ENCODE assay signal across 12 cellular contexts in genomic region chr5:95734916-95735315, GRCh38. TPM values are rescaled to one million over a fixed set of nuclear protein-coding genes. Genes with fewer than 3 reads are reported as not detected.
DNase-seq lines count a peak whose midpoint lies in the region; TF ChIP-seq lines count a peak whose summit lies in the region.
"Had no signal": no experiment of that assay in that cellular context is flagged by ENCODE, and none has a peak within 500 bp of the region (broad histone marks: within the 10 kb centered on the region; RNA-seq: fewer than 3 reads in every experiment).

No MANE protein-coding gene starts in this region.

- H3K18ac ChIP-seq in mesendoderm (ENCODE audit: low read length) = no peak overlapping the region

- no CpG with 5 or more reads among the region's 2 CpGs for WGBS in mesendoderm (ENCODE audit: extremely low coverage, insufficient coverage, low lambda C conversion rate)
- 89% methylated on average over 2 of the region's 2 CpGs for WGBS in smooth muscle cell (ENCODE audit: low lambda C conversion rate)

- DNase-seq in LHCN-M2 (ENCODE audit: low read depth) (peak; percentile 53), mesendoderm (no peak), smooth muscle cell (lab: John Stamatoyannopoulos, UW; ENCODE audit: unreplicated experiment) (no peak), CD14-positive monocyte (ENCODE audit: low spot score) (no peak), NCI-H1048 (lab: John Stamatoyannopoulos, UW) (no peak), RKO (ENCODE audit: low spot score) (no peak), NCI-H128 (lab: John Stamatoyannopoulos, UW; ENCODE audit: unreplicated experiment) (no peak)
- DNase-seq: HCEC 1CT; NCI-H187; stimulated activated naive B cell treated with anti-CD40 and anti-IgM and Interleukin-4, amounts not matched to agents 10 μg/mL and 1 μg/mL and 100 μg/mL, for 72 hours; WERI-Rb-1 had no signal

- no peaks in the 10 kb centered on the region for H3K9me3 Mint-ChIP-seq in CD14-positive monocyte

- H3K9ac ChIP-seq in endocrine pancreas (ENCODE audit: control insufficient read depth, insufficient read depth, low read length) (no peak overlapping the region), mesendoderm (ENCODE audit: low read length) (peak overlapping the region; percentile 51), smooth muscle cell (ENCODE audit: low read depth) (no peak overlapping the region)

- H2BK15ac ChIP-seq in mesendoderm (replicated peaks; ENCODE audit: low read depth) = no peak overlapping the region

- H3K4ac ChIP-seq in mesendoderm (ENCODE audit: low read depth, low read length) = no peak overlapping the region

- no peaks in the 10 kb centered on the region for H3K9me3 ChIP-seq in endocrine pancreas (ENCODE audit: control insufficient read depth, low read length)
- no peaks in the 10 kb centered on the region for H3K9me3 ChIP-seq in smooth muscle cell (replicated peaks; ENCODE audit: low read depth)

- H3F3A ChIP-seq in smooth muscle cell (ENCODE audit: low read depth) = no peaks in the 10 kb centered on the region

- peaks cover 13% of the 10 kb centered on the region for H3K79me1 ChIP-seq in mesendoderm (ENCODE audit: low read length)

- no peak overlapping the region for H3K27ac Mint-ChIP-seq in CD14-positive monocyte
- H3K27ac Mint-ChIP-seq: stimulated activated naive B cell treated with anti-CD40 and anti-IgM and Interleukin-4, amounts not matched to agents 10 μg/mL and 1 μg/mL and 100 μg/mL, for 72 hours had no signal

- H3K27me3 Mint-ChIP-seq in CD14-positive monocyte (ENCODE audit: low read depth in 3 of 3) = peaks cover 10 to 14% (median 12%) of the 10 kb centered on the region in 3 donors

- H3K23ac ChIP-seq in mesendoderm (ENCODE audit: low read length) = no peak overlapping the region

- peaks cover 36% of the 10 kb centered on the region for H3K4me1 Mint-ChIP-seq in CD14-positive monocyte

- no peak overlapping the region for H2BK120ac ChIP-seq in mesendoderm (ENCODE audit: low read depth, low read length)

- H4K5ac ChIP-seq in mesendoderm (ENCODE audit: low read length) = no peak overlapping the region

- H3K36me3 ChIP-seq in endocrine pancreas (ENCODE audit: control insufficient read depth, insufficient read depth, low read length) (peaks cover 5% of the 10 kb centered on the region), mesendoderm (ENCODE audit: control insufficient read depth, insufficient read depth, low read length) (peaks cover 11% of the 10 kb centered on the region), smooth muscle cell (ENCODE audit: low read depth) (peaks cover 15% of the 10 kb centered on the region)

- H4K8ac ChIP-seq in mesendoderm (ENCODE audit: low read depth, low read length) = no peak overlapping the region

- no peak overlapping the region for H2AFZ ChIP-seq in smooth muscle cell (ENCODE audit: low read depth)

- H3K36me3 Mint-ChIP-seq in CD14-positive monocyte = peaks cover 0 to under 1% of the 10 kb centered on the region in 2 donors

- H3K27ac ChIP-seq in mesendoderm (ENCODE audit: low read depth, low read length) (no peak overlapping the region), smooth muscle cell (ENCODE audit: low read depth) (no peak overlapping the region)
- H3K27ac ChIP-seq: WERI-Rb-1 had no signal

- H3K4me1 ChIP-seq in endocrine pancreas (ENCODE audit: control insufficient read depth, insufficient read depth, low read length) (peaks cover 40% of the 10 kb centered on the region), mesendoderm (ENCODE audit: control insufficient read depth, low read depth, low read length) (peaks cover 3% of the 10 kb centered on the region), smooth muscle cell (ENCODE audit: low read depth) (peaks cover 7% of the 10 kb centered on the region)

- peak overlapping the region; percentile 62 for H3K56ac ChIP-seq in mesendoderm (ENCODE audit: low read length)

- H3K4me3 Mint-ChIP-seq in CD14-positive monocyte = no peak overlapping the region
- H3K4me3 Mint-ChIP-seq: stimulated activated naive B cell treated with anti-CD40 and anti-IgM and Interleukin-4, amounts not matched to agents 10 μg/mL and 1 μg/mL and 100 μg/mL, for 72 hours had no signal

- peaks cover 25% of the 10 kb centered on the region for H3K79me2 ChIP-seq in mesendoderm (ENCODE audit: control insufficient read depth, insufficient read depth, low read length)
- peaks cover 76% of the 10 kb centered on the region for H3K79me2 ChIP-seq in smooth muscle cell (ENCODE audit: low read depth)

- TF ChIP-seq CTCF in smooth muscle cell (IDR thresholded peaks at IDR 0.05; ENCODE audit: borderline replicate concordance, insufficient read depth, poor library complexity, severe bottlenecking) (no peak), CD14-positive monocyte (IDR thresholded peaks at IDR 0.05) (no peak)

- H4K20me1 ChIP-seq in smooth muscle cell (ENCODE audit: low read depth) = peaks cover 27% of the 10 kb centered on the region

- no peak overlapping the region for H2AK5ac ChIP-seq in mesendoderm (ENCODE audit: low read length)

- no peak overlapping the region for H2BK5ac ChIP-seq in mesendoderm (ENCODE audit: low read length)

- H3K27me3 ChIP-seq in endocrine pancreas (ENCODE audit: control insufficient read depth, insufficient read depth, low read length) (no peaks in the 10 kb centered on the region), mesendoderm (ENCODE audit: insufficient read depth, low read length, poor library complexity) (no peaks in the 10 kb centered on the region), smooth muscle cell (ENCODE audit: low read depth) (no peaks in the 10 kb centered on the region)

- H3K4me3 ChIP-seq in endocrine pancreas (ENCODE audit: control insufficient read depth, insufficient read depth, low read length) (peak overlapping the region; percentile 99), mesendoderm (ENCODE audit: low read length) (no peak overlapping the region), smooth muscle cell (peak overlapping the region; percentile 86)

- intact Hi-C loops in CD14-positive monocyte (cut with micrococcal nuclease) = loop anchor here in 1 of 2 donors (10.0 kb wide), 1 partner anchor 90 kb away; the partner anchor contains the start of gene GLRX

- peak overlapping the region; percentile 22 for H3K4me2 ChIP-seq in mesendoderm (ENCODE audit: low read length)
- H3K4me2 ChIP-seq in smooth muscle cell = peak overlapping the region; percentile 95

RNA-seq across cellular contexts. Expression of gene RHOBTB3, which starts 3.8 kb away (rescaled TPM):
- total RNA-seq in LHCN-M2 (2014; rRNA removed) = 285 and 300 TPM in 2 replicates
- 43.4 TPM for polyA plus RNA-seq in LHCN-M2 (2012)
- 18.0 TPM for polyA plus RNA-seq in mesendoderm (2013, experiment 1 of 2)
- polyA plus RNA-seq in mesendoderm (2013, experiment 2 of 2) = 20.0 TPM
- 213 and 223 TPM in 2 replicates for total RNA-seq in smooth muscle cell
- polyA plus RNA-seq in smooth muscle cell = 127 and 178 TPM in 2 replicates
- polyA plus RNA-seq in CD14-positive monocyte = 1 to 10 TPM in 1 of 2 donors, under 1 TPM in 1; 0.41 to 1.5 TPM

RNA-seq across cellular contexts. Expression of gene SPATA9, which starts 52.1 kb away (rescaled TPM):
- total RNA-seq in LHCN-M2 (2014; rRNA removed) = 1.4 and 1.7 TPM in 2 replicates
- 1.4 TPM for polyA plus RNA-seq in LHCN-M2 (2012)
- not detected for polyA plus RNA-seq in mesendoderm (2013, experiment 1 of 2)
- not detected for polyA plus RNA-seq in mesendoderm (2013, experiment 2 of 2)
- total RNA-seq in smooth muscle cell = 0.27 TPM in 1 of 2 replicates, not detected in the other
- polyA plus RNA-seq in smooth muscle cell = 0.54 TPM in 1 of 2 replicates, not detected in the other
- not detected for polyA plus RNA-seq in CD14-positive monocyte
